ENCODE assay signal across 17 cellular contexts in genomic region chr7:101848168-101848951, GRCh38. TPM values are rescaled to one million over a fixed set of nuclear protein-coding genes. Genes with fewer than 3 reads are reported as not detected.
DNase-seq lines count a peak whose midpoint lies in the region; ATAC-seq and TF ChIP-seq lines count a peak whose summit lies in the region.
"Had no signal": no experiment of that assay in that cellular context is flagged by ENCODE, and none has a peak within 500 bp of the region (broad histone marks: within the 10 kb centered on the region; RNA-seq: fewer than 3 reads in every experiment).

No MANE protein-coding gene starts in this region.

- no peak for TF ChIP-seq POLR2A in spleen (IDR thresholded peaks at IDR 0.05)

- WGBS in spleen, 5 donors, result 86 to 91% (median 88%) methylated on average over 9 of the region's 9 CpGs

- ATAC-seq in WTC11 (no peak), GM21528 (IDR thresholded peaks at IDR 0.05; ENCODE audit: low FRiP score, unreplicated experiment) (no peak)
- ATAC-seq: mucosa of descending colon had no signal

- peak; percentile 16 for DNase-seq in Ammon's horn (ENCODE audit: low spot score)
- DNase-seq in LHCN-M2 (ENCODE audit: low read depth), result peak; percentile 79
- no peak for DNase-seq in WTC11 (ENCODE audit: low spot score)
- peak; percentile 19 for DNase-seq in occipital lobe (lab: John Stamatoyannopoulos, UW)
- DNase-seq in NCI-H526 treated with DMSO at 0.1 percent for 48 hours (lab: John Stamatoyannopoulos, UW), result no peak
- DNase-seq in NCI-H2081 treated with DMSO at 0.1 percent for 48 hours (lab: John Stamatoyannopoulos, UW), result no peak
- no peak for DNase-seq in spleen
- DNase-seq: activated B cell treated with CpG ODN at 0.5 μM for 24 hours; activated CD4-positive, alpha-beta memory T cell treated with anti-CD3 and anti-CD28 coated beads, Interleukin-2, amount 10 ng/mL, durations not matched to agents 7 days and 5 days; activated gamma-delta T cell treated with Interleukin-2 at 50 U/mL for 16 hours; esophagus squamous epithelium; islet precursor cell; mucosa of descending colon; NCI-H1105 treated with DMSO at 0.1 percent for 48 hours; retina; T-helper 9 cell had no signal

- peaks cover 0 to 32% (median 14%) of the 10 kb centered on the region in 8 donors for H3K9me3 ChIP-seq in spleen

- peaks cover 39% of the 10 kb centered on the region for H3K4me1 Mint-ChIP-seq in WTC11

- POLR2A ChIA-PET in WTC11 (lab: Charles Lee), result interaction anchor here (0.7 kb wide), 2 partner anchors 74 to 526 kb away, joined by 3 to 4 read pairs; no protein-coding TSS in a partner anchor

- CTCF ChIA-PET in WTC11 (lab: Charles Lee), result no interaction called here

- no peak overlapping the region for H3K27ac ChIP-seq in spleen

- H3K27me3 ChIP-seq in spleen (replicated peaks in 1 of 7), result no peaks in the 10 kb centered on the region
- H3K27me3 ChIP-seq: esophagus squamous epithelium had no signal

- H3K4me3 ChIP-seq in spleen, result no peak overlapping the region
- H3K4me3 ChIP-seq: esophagus squamous epithelium, mucosa of descending colon had no signal

- intact Hi-C loops in spleen (cut with DNase I; ENCODE audit: low total_unique reads), result no loop called here

- no peaks in the 10 kb centered on the region for H3K27me3 Mint-ChIP-seq in WTC11 (ENCODE audit: low read depth)
- H3K27me3 Mint-ChIP-seq: activated B cell treated with CpG ODN at 0.5 μM for 24 hours; activated CD4-positive, alpha-beta memory T cell treated with anti-CD3 and anti-CD28 coated beads, Interleukin-2, amount 10 ng/mL, durations not matched to agents 7 days and 5 days had no signal

- peaks cover 0 to 8% (median 0%) of the 10 kb centered on the region in 6 donors for H3K36me3 ChIP-seq in spleen
- H3K36me3 ChIP-seq: esophagus squamous epithelium had no signal

- H3K36me3 Mint-ChIP-seq in WTC11, result peaks cover 28% of the 10 kb centered on the region

- H3K4me3 Mint-ChIP-seq in WTC11, result no peak overlapping the region
- H3K4me3 Mint-ChIP-seq: activated B cell treated with CpG ODN at 0.5 μM for 24 hours; activated CD4-positive, alpha-beta memory T cell treated with anti-CD3 and anti-CD28 coated beads, Interleukin-2, amount 10 ng/mL, durations not matched to agents 7 days and 5 days had no signal

- peaks cover 0 to 4% (median 0%) of the 10 kb centered on the region in 6 donors for H3K4me1 ChIP-seq in spleen

- no peak for TF ChIP-seq CTCF in WTC11 (IDR thresholded peaks at IDR 0.05)
- TF ChIP-seq CTCF in spleen (IDR thresholded peaks at IDR 0.05 in 8 of 11, conservative IDR thresholded peaks at IDR 0.05 in 3 of 11), result no peak

- H3K27ac Mint-ChIP-seq in WTC11, result no peak overlapping the region; the same call in 1 of the 2 replicates
- H3K27ac Mint-ChIP-seq: activated B cell treated with CpG ODN at 0.5 μM for 24 hours; activated CD4-positive, alpha-beta memory T cell treated with anti-CD3 and anti-CD28 coated beads, Interleukin-2, amount 10 ng/mL, durations not matched to agents 7 days and 5 days had no signal

- H3K9me3 Mint-ChIP-seq in WTC11, result peaks cover 16% of the 10 kb centered on the region
- H3K9me3 Mint-ChIP-seq: activated B cell treated with CpG ODN at 0.5 μM for 24 hours had no signal

TF ChIP-seq in WTC11, 78 proteins besides CTCF, POLR2A, EP300 and RAD21:
- no peak for TF ChIP-seq NFYB (CRISPR knock-in tag; conservative IDR thresholded peaks at IDR 0.05; ENCODE audit: low read depth)
- peak; percentile 77; the same call in 1 of the 2 replicates for TF ChIP-seq ZNF121 (CRISPR knock-in tag; IDR thresholded peaks at IDR 0.05)

RNA-seq across cellular contexts. Expression of gene CUX1, which starts 30.9 kb away (rescaled TPM):
- total RNA-seq in LHCN-M2 (2014; rRNA removed) (26.4 and 33.3 TPM in 2 replicates), WTC11 (2021) (64.3 to 77.1 TPM (median 76.1 TPM) in 3 replicates), occipital lobe (23.2 TPM), spleen (10 to 100 TPM; 57.0 to 95.8 (median 66.6) TPM)
- polyA plus RNA-seq in LHCN-M2 (2012), result 20.1 TPM
- 10 to 100 TPM in 2 of 3 donors, 1 to 10 TPM in 1; 9.1 to 15.2 (median 12.8) TPM for polyA plus RNA-seq in spleen

Comparison
In these comparisons a context has a peak if more than half of its experiments do, and no peak if none do; other contexts are left out.
1. DNase-seq: peak in Ammon's horn (single experiment), LHCN-M2 (single experiment) and occipital lobe (single experiment); none in WTC11 (single experiment), NCI-H526 treated with DMSO at 0.1 percent for 48 hours (single experiment), NCI-H2081 treated with DMSO at 0.1 percent for 48 hours (single experiment) and spleen (single experiment).